Comparison of ENCODE assay signal across 8 cellular contexts in the genomic region with DNA sequence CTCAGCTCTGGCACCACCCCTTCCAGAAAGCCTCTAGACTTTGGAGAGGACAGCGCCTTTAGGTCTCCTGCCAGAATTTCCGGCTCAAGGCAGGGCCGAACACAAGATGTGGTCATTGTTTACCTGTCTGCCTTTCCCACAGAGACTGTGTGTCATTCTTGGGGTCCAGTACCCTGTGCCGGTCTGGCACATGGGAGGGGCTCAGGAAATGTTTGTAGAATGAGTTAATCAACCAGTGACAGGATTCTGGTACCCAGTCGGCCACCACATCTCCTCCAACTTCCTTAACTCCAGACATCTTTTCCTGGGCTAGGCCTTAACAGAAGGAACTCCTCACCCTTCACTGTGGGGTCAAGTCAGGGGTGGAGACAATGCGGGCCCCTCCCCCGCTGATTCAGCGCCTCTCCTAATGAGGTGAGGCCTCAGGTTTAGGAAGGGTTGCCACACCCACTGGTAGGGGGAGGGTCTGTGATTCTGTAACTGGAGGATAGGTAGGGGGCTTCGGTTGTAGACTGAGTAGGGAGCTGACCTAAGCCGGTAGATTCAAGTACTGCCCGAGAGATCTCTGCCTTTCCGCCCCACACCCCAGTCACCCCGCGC. TPM values are rescaled to one million over a fixed set of nuclear protein-coding genes. Genes with fewer than 3 reads are reported as not detected.
DNase-seq lines count a peak whose midpoint lies in the region; ATAC-seq and TF ChIP-seq lines count a peak whose summit lies in the region.

No MANE protein-coding gene starts in this region.

- no peaks in the 10 kb centered on the region for H3K36me3 Mint-ChIP-seq in CD4-positive, CD25-positive, alpha-beta regulatory T cell
- no peaks in the 10 kb centered on the region for H3K36me3 Mint-ChIP-seq in activated T-cell treated with anti-CD3 and anti-CD28 coated beads, Interleukin-2, amount 50 U/mL, for 72 hours (ENCODE audit: insufficient read depth in 2 of 2)

- TF ChIP-seq CTCF in KMS-11 (conservative IDR thresholded peaks at IDR 0.05; ENCODE audit: low read depth, low read length), result no peak

- H4K20me1 ChIP-seq in KMS-11 (ENCODE audit: insufficient read depth), result no peaks in the 10 kb centered on the region

- H3K4me1 ChIP-seq in CD4-positive, CD25-positive, alpha-beta regulatory T cell (ENCODE audit: control insufficient read depth, insufficient read depth, low read length, poor library complexity, severe bottlenecking), result peaks cover 15% of the 10 kb centered on the region
- H3K4me1 ChIP-seq in KMS-11 (ENCODE audit: low read depth, poor library complexity, severe bottlenecking), result peaks cover 15% of the 10 kb centered on the region

- H3K9me3 Mint-ChIP-seq in CD4-positive, CD25-positive, alpha-beta regulatory T cell, result peaks cover 0 to 2% (median 0%) of the 10 kb centered on the region in 7 donors
- no peaks in the 10 kb centered on the region for H3K9me3 Mint-ChIP-seq in activated T-cell treated with anti-CD3 and anti-CD28 coated beads, Interleukin-2, amount 50 U/mL, for 72 hours

- no peaks in the 10 kb centered on the region for H3K9me3 ChIP-seq in CD4-positive, CD25-positive, alpha-beta regulatory T cell (ENCODE audit: control insufficient read depth in 2 of 2, low read length in 2 of 2)

- H3K27ac ChIP-seq in CD4-positive, CD25-positive, alpha-beta regulatory T cell (ENCODE audit: insufficient read depth, low read length, poor library complexity, severe bottlenecking), result peak overlapping the region; percentile 71
- H3K27ac ChIP-seq in KMS-11, result peak overlapping the region; percentile 84

- H2AFZ ChIP-seq in KMS-11 (ENCODE audit: low read depth), result peak overlapping the region; percentile 94

- no peaks in the 10 kb centered on the region for H3K36me3 ChIP-seq in CD4-positive, CD25-positive, alpha-beta regulatory T cell (ENCODE audit: control insufficient read depth, insufficient read depth, low read length)
- H3K36me3 ChIP-seq in KMS-11 (ENCODE audit: insufficient read depth), result no peaks in the 10 kb centered on the region

- peaks cover 11% of the 10 kb centered on the region for H3K27me3 Mint-ChIP-seq in CD4-positive, CD25-positive, alpha-beta regulatory T cell
- peaks cover 6% of the 10 kb centered on the region for H3K27me3 Mint-ChIP-seq in activated T-cell treated with anti-CD3 and anti-CD28 coated beads, Interleukin-2, amount 50 U/mL, for 72 hours (ENCODE audit: low read depth)

- intact Hi-C loops in left ventricle myocardium superior (cut with micrococcal nuclease) (no loop called here), sciatic nerve (cut with DNase I) (no loop called here)

- peaks cover 0 to 15% (median 10%) of the 10 kb centered on the region in 4 donors for H3K4me1 Mint-ChIP-seq in CD4-positive, CD25-positive, alpha-beta regulatory T cell
- peaks cover 23% of the 10 kb centered on the region for H3K4me1 Mint-ChIP-seq in activated T-cell treated with anti-CD3 and anti-CD28 coated beads, Interleukin-2, amount 50 U/mL, for 72 hours (ENCODE audit: low read depth)

- H3K27ac Mint-ChIP-seq in CD4-positive, CD25-positive, alpha-beta regulatory T cell, result peak overlapping the region; percentile 68 to 92 (median 84)
- H3K27ac Mint-ChIP-seq in activated T-cell treated with anti-CD3 and anti-CD28 coated beads, Interleukin-2, amount 50 U/mL, for 72 hours, result peak overlapping the region; percentile 74

- H3K79me2 ChIP-seq in KMS-11 (ENCODE audit: insufficient read depth, low read depth), result no peaks in the 10 kb centered on the region

- H3K4me3 Mint-ChIP-seq in CD4-positive, CD25-positive, alpha-beta regulatory T cell, result peak overlapping the region; percentile 88 to 95 (median 92)
- peak overlapping the region; percentile 87 to 89 for H3K4me3 Mint-ChIP-seq in activated T-cell treated with anti-CD3 and anti-CD28 coated beads, Interleukin-2, amount 50 U/mL, for 72 hours

- peak overlapping the region; percentile 53 for H3K4me3 ChIP-seq in CD4-positive, CD25-positive, alpha-beta regulatory T cell (ENCODE audit: low read depth, low read length)
- H3K4me3 ChIP-seq in KMS-11 (IDR thresholded peaks at IDR 0.05; ENCODE audit: insufficient read depth, low read depth, low read length), result no peak overlapping the region

- no peak for DNase-seq in CD4-positive, CD25-positive, alpha-beta regulatory T cell
- DNase-seq in activated T-cell treated with anti-CD3 and anti-CD28 coated beads, Interleukin-2, amount 50 U/mL, for 72 hours, result peak; percentile 46 to 51
- peak; percentile 65 for DNase-seq in left ventricle myocardium superior
- no peak for DNase-seq in sciatic nerve (ENCODE audit: low spot score)
- DNase-seq in HUDEP-2 (lab: John Stamatoyannopoulos, UW; ENCODE audit: unreplicated experiment in 76 of 76), result no peak

- no peaks in the 10 kb centered on the region for H3K27me3 ChIP-seq in CD4-positive, CD25-positive, alpha-beta regulatory T cell (ENCODE audit: control insufficient read depth, insufficient read depth, low read length)
- H3K27me3 ChIP-seq in KMS-11 (ENCODE audit: insufficient read depth, low read depth), result no peaks in the 10 kb centered on the region

- peak in 1 of 2 donors; percentile 6 for ATAC-seq in CD4-positive, CD25-positive, alpha-beta regulatory T cell (ENCODE audit: low read depth in 2 of 2)
- ATAC-seq in GM21360 (IDR thresholded peaks at IDR 0.05; ENCODE audit: unreplicated experiment) (peak; percentile 31), left ventricle myocardium superior (peak; percentile 37), sciatic nerve (peak; percentile 42), HG03280 (IDR thresholded peaks at IDR 0.05; ENCODE audit: unreplicated experiment) (no peak)
- ATAC-seq in activated T-cell treated with anti-CD3 and anti-CD28 coated beads, Interleukin-2, amount 50 U/mL, for 72 hours (replicated peaks in 1 of 2), result peak; percentile 35 to 47

- peak overlapping the region; percentile 88 for H3K9ac ChIP-seq in KMS-11

- H3K4me2 ChIP-seq in KMS-11, result peak overlapping the region; percentile 77

RNA-seq across cellular contexts. Expression of a gene that starts 29.3 kb away (rescaled TPM):
- total RNA-seq in CD4-positive, CD25-positive, alpha-beta regulatory T cell, result 0.20 TPM
- polyA plus RNA-seq in CD4-positive, CD25-positive, alpha-beta regulatory T cell, result 1 to 10 TPM; 1.3 to 2.6 (median 1.8) TPM
- total RNA-seq in activated T-cell treated with anti-CD3 and anti-CD28 coated beads, Interleukin-2, amount 50 U/mL, for 72 hours, result under 1 TPM in 1 of 2 donors, not detected in 1; 0.25 TPM
- total RNA-seq in left ventricle myocardium superior (17.2 TPM), sciatic nerve (36.4 TPM)

Comparison
In these comparisons a context has a peak if more than half of its experiments do, and no peak if none do; other contexts are left out.
1. DNase-seq: peak in activated T-cell treated with anti-CD3 and anti-CD28 coated beads, Interleukin-2, amount 50 U/mL, for 72 hours (2 of 2) and left ventricle myocardium superior (single experiment); none in CD4-positive, CD25-positive, alpha-beta regulatory T cell (0 of 3), sciatic nerve (single experiment) and HUDEP-2 (0 of 76).
2. RNA of a gene that starts 29.3 kb away (total RNA-seq): 36.4 TPM in sciatic nerve (single experiment) and 17.2 TPM in left ventricle myocardium superior (single experiment); 0.25 TPM in activated T-cell treated with anti-CD3 and anti-CD28 coated beads, Interleukin-2, amount 50 U/mL, for 72 hours and 0.20 TPM in CD4-positive, CD25-positive, alpha-beta regulatory T cell (single experiment); every median in the first group is over 10 times any median in the second.